Comparison of ENCODE assay signal across 2 cellular contexts in the genomic region with DNA sequence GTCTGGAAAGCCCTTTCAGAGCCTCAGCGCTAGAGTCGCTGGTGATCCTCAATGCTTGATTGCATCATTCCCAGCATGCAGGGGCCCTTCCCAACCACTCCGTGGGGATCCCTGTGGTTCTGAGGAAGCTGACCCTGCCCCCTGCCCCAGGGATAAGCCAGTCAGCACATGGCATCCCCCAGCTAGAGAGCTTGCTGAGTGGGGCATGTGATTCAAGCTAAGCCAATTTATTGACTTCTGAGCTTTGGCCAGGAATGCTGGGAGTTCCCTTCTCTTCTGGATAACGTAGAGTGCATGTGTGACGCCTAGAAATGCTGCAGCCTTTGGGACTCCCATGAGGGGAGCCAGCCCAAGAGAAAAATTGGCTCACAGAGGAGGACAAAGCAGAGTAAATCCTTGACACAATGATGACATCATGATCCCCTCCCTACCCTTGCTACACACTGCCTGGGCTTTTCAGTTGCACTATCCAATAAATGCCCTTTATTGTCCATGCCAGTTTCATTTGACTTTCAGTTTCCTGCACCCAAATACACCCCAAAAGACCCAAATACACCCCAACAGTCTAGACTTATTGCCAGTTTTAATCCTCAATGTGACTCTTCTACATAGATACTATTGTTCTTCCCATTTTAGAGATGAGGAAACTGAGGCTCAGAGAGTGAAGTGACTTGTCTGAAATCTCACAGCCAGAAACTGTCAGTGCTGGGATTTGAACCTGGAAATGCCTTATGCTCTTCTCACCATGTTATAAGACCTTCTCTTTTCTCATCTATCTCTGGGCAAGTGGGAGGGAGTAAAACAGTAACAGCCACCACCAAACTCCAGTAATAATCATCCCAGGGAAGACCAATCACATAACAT.
A peak's percentile ranks its signal among the peaks of the same experiment; 100 is the strongest.
TF ChIP-seq lines count a peak whose summit lies in the region.

No MANE protein-coding gene starts in this region.

TF ChIP-seq in H1, 55 proteins besides CTCF, POLR2A, EP300 and RAD21:
- TF ChIP-seq RBBP5 (IDR thresholded peaks at IDR 0.05; ENCODE audit: borderline replicate concordance, low read depth, low read length) (no peak), JUN (IDR thresholded peaks at IDR 0.05; ENCODE audit: low read depth, low read length) (no peak), SAP30 (IDR thresholded peaks at IDR 0.05; ENCODE audit: insufficient read depth, insufficient replicate concordance, low read length) (no peak), SUZ12 (IDR thresholded peaks at IDR 0.05; ENCODE audit: low read length) (no peak), EZH2 (IDR thresholded peaks at IDR 0.05; ENCODE audit: low read depth, low read length, severe bottlenecking) (no peak), JUND (IDR thresholded peaks at IDR 0.05; ENCODE audit: low read length) (peak; percentile 23), POLR2AphosphoS5 (IDR thresholded peaks at IDR 0.05; ENCODE audit: low read depth, low read length) (no peak), RFX5 (IDR thresholded peaks at IDR 0.05; ENCODE audit: borderline replicate concordance, low read depth, low read length) (no peak), HDAC2 (IDR thresholded peaks at IDR 0.05; ENCODE audit: borderline replicate concordance in 1 of 2, low read depth in 2 of 2, low read length in 2 of 2) (0 out of 4 replicates have a peak, but pooled peaks of 1 of the 2 experiments have one; percentile 29), SIRT6 (IDR thresholded peaks at IDR 0.05; ENCODE audit: low read length) (no peak), KDM5A (IDR thresholded peaks at IDR 0.05; ENCODE audit: low read length) (no peak), BCL11A (IDR thresholded peaks at IDR 0.05; ENCODE audit: low read depth in 2 of 2, low read length in 2 of 2) (no peak), CBX8 (IDR thresholded peaks at IDR 0.05; ENCODE audit: borderline replicate concordance, low read depth, low read length) (no peak), KDM1A (IDR thresholded peaks at IDR 0.05; ENCODE audit: borderline replicate concordance, low read length) (0 out of 2 replicates have a peak, but pooled peaks have one; percentile 27), RXRA (IDR thresholded peaks at IDR 0.05; ENCODE audit: insufficient read depth, low read depth, low read length) (no peak), CEBPB (IDR thresholded peaks at IDR 0.05; ENCODE audit: low read depth, low read length) (peak; percentile 93), NRF1 (IDR thresholded peaks at IDR 0.05; ENCODE audit: low read depth, low read length) (no peak), CHD2 (IDR thresholded peaks at IDR 0.05; ENCODE audit: low read length) (no peak)
- TF ChIP-seq, protein P1, sequence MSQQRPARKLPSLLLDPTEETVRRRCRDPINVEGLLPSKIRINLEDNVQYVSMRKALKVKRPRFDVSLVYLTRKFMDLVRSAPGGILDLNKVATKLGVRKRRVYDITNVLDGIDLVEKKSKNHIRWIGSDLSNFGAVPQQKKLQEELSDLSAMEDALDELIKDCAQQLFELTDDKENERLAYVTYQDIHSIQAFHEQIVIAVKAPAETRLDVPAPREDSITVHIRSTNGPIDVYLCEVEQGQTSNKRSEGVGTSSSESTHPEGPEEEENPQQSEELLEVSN (IDR thresholded peaks at IDR 0.05): peak; percentile 51; the same call in 1 of the 2 replicates
- TF ChIP-seq, protein P2, sequence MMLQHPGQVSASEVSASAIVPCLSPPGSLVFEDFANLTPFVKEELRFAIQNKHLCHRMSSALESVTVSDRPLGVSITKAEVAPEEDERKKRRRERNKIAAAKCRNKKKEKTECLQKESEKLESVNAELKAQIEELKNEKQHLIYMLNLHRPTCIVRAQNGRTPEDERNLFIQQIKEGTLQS (IDR thresholded peaks at IDR 0.05; ENCODE audit: insufficient read depth, low read depth, low read length): peak; percentile 72
- TF ChIP-seq, protein P3, sequence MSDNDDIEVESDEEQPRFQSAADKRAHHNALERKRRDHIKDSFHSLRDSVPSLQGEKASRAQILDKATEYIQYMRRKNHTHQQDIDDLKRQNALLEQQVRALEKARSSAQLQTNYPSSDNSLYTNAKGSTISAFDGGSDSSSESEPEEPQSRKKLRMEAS (IDR thresholded peaks at IDR 0.05): peak; percentile 85

TF ChIP-seq in HepG2, 621 proteins besides CTCF, POLR2A, EP300 and RAD21:
- no peak for TF ChIP-seq HDAC1 (CRISPR knock-in tag; IDR thresholded peaks at IDR 0.05)
- TF ChIP-seq ATF7 (IDR thresholded peaks at IDR 0.05): peak; percentile 82
- TF ChIP-seq ATF7 (CRISPR knock-in tag; IDR thresholded peaks at IDR 0.05): no peak
- TF ChIP-seq ZNF629 (CRISPR knock-in tag; conservative IDR thresholded peaks at IDR 0.05): peak; percentile 59; the same call in 1 of the 2 replicates
- TF ChIP-seq CREB1 (IDR thresholded peaks at IDR 0.05): peak; percentile 40; the same call in 1 of the 2 replicates
- no peak for TF ChIP-seq CREB1 (CRISPR knock-in tag; IDR thresholded peaks at IDR 0.05)
- TF ChIP-seq CEBPB (IDR thresholded peaks at IDR 0.05; ENCODE audit: borderline replicate concordance, low read depth, low read length): peak; percentile 78; the same call in 1 of the 2 replicates
